10 cellular contexts compared by ENCODE assay signal in genomic region chr2:21422050-21422449, GRCh38.
A peak's percentile ranks its signal among the peaks of the same experiment; 100 is the strongest.
DNase-seq lines count a peak whose midpoint lies in the region; ATAC-seq, FAIRE-seq and TF ChIP-seq lines count a peak whose summit lies in the region.
"Had no signal": no experiment of that assay in that cellular context is flagged by ENCODE, and none has a peak within 500 bp of the region (broad histone marks: within the 10 kb centered on the region; RNA-seq: fewer than 3 reads in every experiment).

No MANE protein-coding gene starts in this region.

- TF ChIP-seq CTCF in endodermal cell (conservative IDR thresholded peaks at IDR 0.05) (peak; percentile 91), esophagus squamous epithelium (IDR thresholded peaks at IDR 0.05) (no peak)

- H3K4me3 ChIP-seq in endodermal cell (ENCODE audit: low read length) (no peak overlapping the region), esophagus squamous epithelium (no peak overlapping the region)

- peaks cover 3% of the 10 kb centered on the region for H3K36me3 Mint-ChIP-seq in endodermal cell (ENCODE audit: low read depth)

- H3K9me3 ChIP-seq in endodermal cell (ENCODE audit: control insufficient read depth, low read length), result peaks cover 12% of the 10 kb centered on the region
- no peaks in the 10 kb centered on the region for H3K9me3 ChIP-seq in esophagus squamous epithelium

- H3K27me3 Mint-ChIP-seq in endodermal cell (ENCODE audit: insufficient read depth), result no peaks in the 10 kb centered on the region

- H3K4me1 Mint-ChIP-seq in endodermal cell, result peaks cover 19% of the 10 kb centered on the region

- intact Hi-C loops in esophagus squamous epithelium (cut with DNase I), result no loop called here

- WGBS in endodermal cell (ENCODE audit: insufficient coverage in 1 of 2, insufficient read length in 1 of 2), 2 experiments, result 43 to 50% methylated on average over 2 of the region's 2 CpGs
- WGBS in esophagus squamous epithelium, 2 donors, result 38 to 59% methylated on average over 2 of the region's 2 CpGs

- FAIRE-seq in frontal cortex (lab: Jason Lieb, UNC), result no peak
- FAIRE-seq: islet of Langerhans, TTC549 had no signal

- peak; percentile 71 for ATAC-seq in GM21717 (IDR thresholded peaks at IDR 0.05; ENCODE audit: unreplicated experiment)

- no peak overlapping the region for H3K9ac ChIP-seq in endodermal cell (ENCODE audit: extremely low read depth, low read length, poor library complexity, severe bottlenecking)

- no peak for TF ChIP-seq POLR2A in esophagus squamous epithelium (IDR thresholded peaks at IDR 0.05)

- H3K27ac ChIP-seq in endodermal cell (ENCODE audit: low read depth, low read length) (no peak overlapping the region), esophagus squamous epithelium (no peak overlapping the region)

- H3K27ac Mint-ChIP-seq in endodermal cell, result no peak overlapping the region

- no peaks in the 10 kb centered on the region for H3K27me3 ChIP-seq in endodermal cell (ENCODE audit: control insufficient read depth, insufficient read depth, low read length, poor library complexity, severe bottlenecking)
- H3K27me3 ChIP-seq in esophagus squamous epithelium, result no peaks in the 10 kb centered on the region

- H3K36me3 ChIP-seq in endodermal cell (ENCODE audit: control insufficient read depth, insufficient read depth, low read length) (no peaks in the 10 kb centered on the region), esophagus squamous epithelium (no peaks in the 10 kb centered on the region)

- peaks cover 7% of the 10 kb centered on the region for H3K9me3 Mint-ChIP-seq in endodermal cell

- H3K4me1 ChIP-seq in endodermal cell (ENCODE audit: control insufficient read depth, insufficient read depth, low read length), result no peaks in the 10 kb centered on the region
- no peaks in the 10 kb centered on the region for H3K4me1 ChIP-seq in esophagus squamous epithelium

- peak; percentile 15 for DNase-seq in SIG-M5 treated with dmso at 0.1 percent for 504 hours (lab: John Stamatoyannopoulos, UW; ENCODE audit: unreplicated experiment)
- no peak for DNase-seq in SIG-M5 (lab: John Stamatoyannopoulos, UW)
- peak; percentile 65 for DNase-seq in NCI-H345 (lab: John Stamatoyannopoulos, UW)
- peak; percentile 95 for DNase-seq in endodermal cell
- DNase-seq in esophagus squamous epithelium (lab: John Stamatoyannopoulos, UW), result no peak
- no peak for DNase-seq in frontal cortex (ENCODE audit: low spot score in 2 of 2)
- DNase-seq in HPDE6-E6E7 (ENCODE audit: extremely low spot score), result no peak

- no peak overlapping the region for H3K4me3 Mint-ChIP-seq in endodermal cell

Comparison
In these comparisons a context has a peak if more than half of its experiments do, and no peak if none do; other contexts are left out.
1. DNase-seq: peak in SIG-M5 treated with dmso at 0.1 percent for 504 hours (single experiment), NCI-H345 (single experiment) and endodermal cell (single experiment); none in SIG-M5 (single experiment), esophagus squamous epithelium (single experiment), frontal cortex (0 of 2) and HPDE6-E6E7 (single experiment).